ENCODE assay signal across 19 cellular contexts in genomic region chr19:39590265-39590664, GRCh38. TPM values are rescaled to one million over a fixed set of nuclear protein-coding genes. Genes with fewer than 3 reads are reported as not detected.
DNase-seq lines count a peak whose midpoint lies in the region; ATAC-seq and TF ChIP-seq lines count a peak whose summit lies in the region.
"Had no signal": no experiment of that assay in that cellular context is flagged by ENCODE, and none has a peak within 500 bp of the region (broad histone marks: within the 10 kb centered on the region; RNA-seq: fewer than 3 reads in every experiment).

No MANE protein-coding gene starts in this region.

- WGBS in esophagus muscularis mucosa = 60% methylated on average over 2 of the region's 2 CpGs

- peak; percentile 30 for DNase-seq in activated CD4-positive, alpha-beta T cell treated with anti-CD3 and anti-CD28 coated beads for 36 hours
- DNase-seq in activated CD4-positive, alpha-beta T cell treated with anti-CD3 and anti-CD28 coated beads, Interleukin-2, amount 50 U/mL, for 1 hour = no peak
- DNase-seq in OCI-M1 (lab: John Stamatoyannopoulos, UW) (peak; percentile 24), endothelial cell (ENCODE audit: low spot score) (peak; percentile 41), nephron progenitor cell (peak; percentile 58), germinal center (ENCODE audit: low spot score) (no peak), esophagus muscularis mucosa (ENCODE audit: extremely low spot score) (no peak), GM19238 (ENCODE audit: insufficient read length, low spot score) (no peak)
- DNase-seq: CD8-positive, alpha-beta T cell; cerebellar nuclear complex; NCI-H2081; NCI-H774; RPMI8226; substantia nigra had no signal

- CTCF ChIA-PET in activated CD4-positive, alpha-beta T cell treated with anti-CD3 and anti-CD28 coated beads for 36 hours (lab: Charles Lee) = no interaction called here

- H3K9me3 Mint-ChIP-seq in activated CD4-positive, alpha-beta T cell treated with anti-CD3 and anti-CD28 coated beads for 36 hours (ENCODE audit: low read depth) = no peaks in the 10 kb centered on the region
- H3K9me3 Mint-ChIP-seq in endothelial cell (ENCODE audit: unreplicated experiment) (no peaks in the 10 kb centered on the region), nephron progenitor cell (no peaks in the 10 kb centered on the region)

- no peaks in the 10 kb centered on the region for H3K36me3 Mint-ChIP-seq in activated CD4-positive, alpha-beta T cell treated with anti-CD3 and anti-CD28 coated beads for 36 hours (ENCODE audit: low read depth)
- H3K36me3 Mint-ChIP-seq in endothelial cell (ENCODE audit: low read depth, unreplicated experiment) (no peaks in the 10 kb centered on the region), nephron progenitor cell (ENCODE audit: low read depth) (no peaks in the 10 kb centered on the region)
- H3K36me3 Mint-ChIP-seq: CD8-positive, alpha-beta T cell had no signal

- H3K27me3 ChIP-seq in esophagus muscularis mucosa = peaks cover 0 to 18% (median 0%) of the 10 kb centered on the region in 4 donors

- no peaks in the 10 kb centered on the region for H3K9me3 ChIP-seq in esophagus muscularis mucosa

- no peaks in the 10 kb centered on the region for H3K4me1 ChIP-seq in esophagus muscularis mucosa

- H3K27me3 Mint-ChIP-seq in activated CD4-positive, alpha-beta T cell treated with anti-CD3 and anti-CD28 coated beads for 36 hours = peaks cover 43% of the 10 kb centered on the region
- H3K27me3 Mint-ChIP-seq in endothelial cell (ENCODE audit: unreplicated experiment) (no peaks in the 10 kb centered on the region), nephron progenitor cell (ENCODE audit: low read depth, poor library complexity) (peaks cover 46% of the 10 kb centered on the region)

- POLR2A ChIA-PET in activated CD4-positive, alpha-beta T cell treated with anti-CD3 and anti-CD28 coated beads for 36 hours (lab: Charles Lee) = interaction anchor here (0.7 kb wide), 1 partner anchor 556 kb away, joined by 3 read pairs; no protein-coding TSS in a partner anchor

- no peak for TF ChIP-seq CTCF in endothelial cell (IDR thresholded peaks at IDR 0.05; ENCODE audit: unreplicated experiment)
- no peak for TF ChIP-seq CTCF in nephron progenitor cell (IDR thresholded peaks at IDR 0.05)
- no peak for TF ChIP-seq CTCF in esophagus muscularis mucosa (IDR thresholded peaks at IDR 0.05)

- no peak for ATAC-seq in activated CD4-positive, alpha-beta T cell treated with anti-CD3 and anti-CD28 coated beads for 36 hours
- ATAC-seq: CD8-positive, alpha-beta T cell; naive thymus-derived CD8-positive, alpha-beta T cell had no signal

- H3K4me3 ChIP-seq in esophagus muscularis mucosa = no peak overlapping the region

- H3K4me1 Mint-ChIP-seq in activated CD4-positive, alpha-beta T cell treated with anti-CD3 and anti-CD28 coated beads for 36 hours = no peaks in the 10 kb centered on the region
- H3K4me1 Mint-ChIP-seq in endothelial cell (ENCODE audit: unreplicated experiment) (no peaks in the 10 kb centered on the region), nephron progenitor cell (no peaks in the 10 kb centered on the region)
- H3K4me1 Mint-ChIP-seq: naive thymus-derived CD8-positive, alpha-beta T cell had no signal

- H3K27ac ChIP-seq in esophagus muscularis mucosa (replicated peaks in 1 of 4) = no peak overlapping the region
- H3K27ac ChIP-seq: HL-60 had no signal

- H3K27ac Mint-ChIP-seq in activated CD4-positive, alpha-beta T cell treated with anti-CD3 and anti-CD28 coated beads for 36 hours = no peak overlapping the region
- H3K27ac Mint-ChIP-seq in endothelial cell (ENCODE audit: unreplicated experiment) (no peak overlapping the region), nephron progenitor cell (no peak overlapping the region)
- H3K27ac Mint-ChIP-seq: CD8-positive, alpha-beta T cell; naive thymus-derived CD8-positive, alpha-beta T cell had no signal

- no peak overlapping the region for H3K4me3 Mint-ChIP-seq in activated CD4-positive, alpha-beta T cell treated with anti-CD3 and anti-CD28 coated beads for 36 hours
- no peak overlapping the region for H3K4me3 Mint-ChIP-seq in endothelial cell (ENCODE audit: unreplicated experiment)
- no peak overlapping the region for H3K4me3 Mint-ChIP-seq in nephron progenitor cell
- H3K4me3 Mint-ChIP-seq: CD8-positive, alpha-beta T cell; naive thymus-derived CD8-positive, alpha-beta T cell had no signal

- intact Hi-C loops in activated CD4-positive, alpha-beta T cell treated with anti-CD3 and anti-CD28 coated beads for 36 hours (cut with DNase I, micrococcal nuclease) = no loop called here
- intact Hi-C loops in esophagus muscularis mucosa (cut with DNase I) = no loop called here

- no peaks in the 10 kb centered on the region for H3K36me3 ChIP-seq in esophagus muscularis mucosa

- no peak for TF ChIP-seq EP300 in esophagus muscularis mucosa (IDR thresholded peaks at IDR 0.05)

- TF ChIP-seq POLR2A in esophagus muscularis mucosa (IDR thresholded peaks at IDR 0.05; ENCODE audit: low read depth) = no peak

RNA-seq across cellular contexts. Expression of gene LGALS13, which starts 12.1 kb away (rescaled TPM):
- total RNA-seq in activated CD4-positive, alpha-beta T cell treated with anti-CD3 and anti-CD28 coated beads for 36 hours = not detected
- not detected for total RNA-seq in endothelial cell (ENCODE audit: unreplicated experiment)
- total RNA-seq in esophagus muscularis mucosa = not detected
- total RNA-seq: CD8-positive, alpha-beta T cell; G401; lower leg skin; naive thymus-derived CD8-positive, alpha-beta T cell; T-helper 1 cell treated with Interleukin-12 subunit alpha and Interleukin-12 subunit beta and Interleukin-4 antibody, amounts not matched to agents 30 ng/mL and 1 ng/mL, for 36 hours had no signal

RNA-seq across cellular contexts. Expression of gene EID2, which starts 50.3 kb away (rescaled TPM):
- total RNA-seq in activated CD4-positive, alpha-beta T cell treated with anti-CD3 and anti-CD28 coated beads for 36 hours = 10 to 100 TPM in 1 of 2 experiments, 1 to 10 TPM in 1; 9.0 to 10.7 TPM
- 19.6 TPM for total RNA-seq in endothelial cell (ENCODE audit: unreplicated experiment)
- total RNA-seq in esophagus muscularis mucosa = 10 to 100 TPM; 13.9 to 26.4 (median 18.9) TPM

RNA-seq across cellular contexts. Expression of gene EID2B, which starts 57.6 kb away (rescaled TPM):
- total RNA-seq in activated CD4-positive, alpha-beta T cell treated with anti-CD3 and anti-CD28 coated beads for 36 hours = 1 to 10 TPM; 1.4 to 3.5 TPM
- total RNA-seq in endothelial cell (ENCODE audit: unreplicated experiment) (3.2 TPM), esophagus muscularis mucosa (1 to 10 TPM; 3.0 to 6.4 (median 6.1) TPM)

Comparison
In these comparisons a context has a peak if more than half of its experiments do, and no peak if none do; other contexts are left out.
1. DNase-seq: peak in activated CD4-positive, alpha-beta T cell treated with anti-CD3 and anti-CD28 coated beads for 36 hours (single experiment), OCI-M1 (single experiment), endothelial cell (single experiment) and nephron progenitor cell (single experiment); none in activated CD4-positive, alpha-beta T cell treated with anti-CD3 and anti-CD28 coated beads, Interleukin-2, amount 50 U/mL, for 1 hour (single experiment), germinal center (single experiment), esophagus muscularis mucosa (single experiment) and GM19238 (single experiment).